ENCODE assay signal across 35 cellular contexts in the genomic region with DNA sequence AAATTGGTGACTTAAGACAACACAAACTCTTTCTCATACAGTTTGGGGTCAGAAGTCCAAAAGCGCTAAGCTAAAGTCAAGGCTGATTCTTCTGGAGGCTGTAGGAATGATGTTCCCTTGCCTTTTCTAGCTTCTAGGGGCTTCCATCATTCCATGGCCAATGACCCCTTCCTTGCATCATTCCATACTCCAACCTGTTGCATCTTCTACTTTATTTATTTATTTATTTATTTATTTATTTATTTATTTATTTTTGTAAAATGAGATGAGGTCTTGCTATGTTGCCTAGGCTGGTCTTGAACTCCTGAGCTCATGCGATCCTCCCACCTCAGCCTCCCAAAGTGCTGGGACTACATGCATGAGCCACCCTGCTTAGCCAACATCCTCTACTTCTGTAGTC.
"Had no signal": no experiment of that assay in that cellular context is flagged by ENCODE, and none has a peak within 500 bp of the region (broad histone marks: within the 10 kb centered on the region; RNA-seq: fewer than 3 reads in every experiment).

No MANE protein-coding gene starts in this region.

- H3K9me3 ChIP-seq: adrenal gland, ascending aorta had no signal

- DNase-seq: activated effector memory CD4-positive, alpha-beta T cell treated with anti-CD3 and anti-CD28 coated beads, Interleukin-2, amount 50 U/mL, for 16 hours; activated effector memory CD4-positive, alpha-beta T cell treated with Interleukin-2 at 50 U/mL for 16 hours; activated gamma-delta T cell; activated gamma-delta T cell treated with Interleukin-2 at 50 U/mL for 16 hours; activated naive CD4-positive, alpha-beta T cell; activated naive CD4-positive, alpha-beta T cell treated with anti-CD3 and anti-CD28 coated beads for 36 hours; activated naive CD4-positive, alpha-beta T cell treated with anti-CD3 and anti-CD28 coated beads, Interleukin-2, amount 10 ng/mL, durations not matched to agents 7 days and 5 days; activated naive CD4-positive, alpha-beta T cell treated with anti-CD3 and anti-CD28 coated beads, Interleukin-2, amount 50 U/mL, for 16 hours; activated naive CD4-positive, alpha-beta T cell treated with Interleukin-2 at 50 U/mL for 16 hours; activated naive CD8-positive, alpha-beta T cell treated with anti-CD3 and anti-CD28 coated beads for 36 hours; activated naive CD8-positive, alpha-beta T cell treated with anti-CD3 and anti-CD28 coated beads, Interleukin-2, amount 10 ng/mL, durations not matched to agents 7 days and 5 days; activated naive CD8-positive, alpha-beta T cell treated with anti-CD3 and anti-CD28 coated beads, Interleukin-2, amount 50 U/mL, for 24 hours; activated T-cell treated with anti-CD3 and anti-CD28 coated beads for 4 hours; activated T-cell treated with anti-CD3 and anti-CD28 coated beads, Interleukin-2, amount 50 U/mL, for 1 hour; activated T-cell treated with anti-CD3 and anti-CD28 coated beads, Interleukin-2, amount 50 U/mL, for 24 hours; activated T-cell treated with anti-CD3 and anti-CD28 coated beads, Interleukin-2, amount 50 U/mL, for 4 hours; activated T-cell treated with anti-CD3 and anti-CD28 coated beads, Interleukin-2, amount 50 U/mL, for 48 hours; activated T-cell treated with anti-CD3 and anti-CD28 coated beads, Interleukin-2, amount 50 U/mL, for 72 hours; adrenal gland; amniotic stem cell; amygdala; anterior cingulate cortex; aorta; body of pancreas; brain microvascular endothelial cell; caudate nucleus; central memory CD4-positive, alpha-beta T cell; cerebellar nuclear complex had no signal

- H3K36me3 ChIP-seq: adrenal gland, ascending aorta, brain microvascular endothelial cell, breast epithelium, cardiac muscle cell had no signal

- FAIRE-seq: astrocyte, bronchial epithelial cell had no signal

- H3K27ac ChIP-seq: adrenal gland, ascending aorta, body of pancreas, brain microvascular endothelial cell, breast epithelium, cardiac muscle cell had no signal

- ATAC-seq: activated naive CD4-positive, alpha-beta T cell treated with anti-CD3 and anti-CD28 coated beads, Interleukin-2, amount 50 U/mL, for 72 hours; activated naive CD8-positive, alpha-beta T cell treated with anti-CD3 and anti-CD28 coated beads, Interleukin-2, amount 50 U/mL, for 24 hours; activated T-cell treated with anti-CD3 and anti-CD28 coated beads, Interleukin-2, amount 50 U/mL, for 4 hours; activated T-cell treated with anti-CD3 and anti-CD28 coated beads, Interleukin-2, amount 50 U/mL, for 72 hours; activated T-helper 17 cell treated with anti-CD3 and anti-CD28 coated beads, Interleukin-2, amount 50 U/mL, for 72 hours; body of pancreas had no signal

- H3K27me3 ChIP-seq: adrenal gland, ascending aorta, body of pancreas, brain microvascular endothelial cell, breast epithelium, cardiac muscle cell had no signal

- H3K4me3 ChIP-seq: adrenal gland, ascending aorta, body of pancreas, breast epithelium, cardiac muscle cell had no signal

- H3K4me1 ChIP-seq: adrenal gland, ascending aorta, body of pancreas, breast epithelium had no signal
